21 cellular contexts compared by ENCODE assay signal in genomic region chr1:66809736-66810326, GRCh38.
DNase-seq lines count a peak whose midpoint lies in the region; TF ChIP-seq lines count a peak whose summit lies in the region.
"Had no signal": no experiment of that assay in that cellular context is flagged by ENCODE, and none has a peak within 500 bp of the region (broad histone marks: within the 10 kb centered on the region; RNA-seq: fewer than 3 reads in every experiment).

No MANE protein-coding gene starts in this region.

- no peaks in the 10 kb centered on the region for H3K9me3 ChIP-seq in tibial artery
- H3K9me3 ChIP-seq: mucosa of descending colon, upper lobe of right lung had no signal

- no peaks in the 10 kb centered on the region for H3K27me3 ChIP-seq in tibial artery
- H3K27me3 ChIP-seq: cardiac muscle cell, upper lobe of right lung had no signal

- intact Hi-C loops in tibial artery (cut with DNase I; ENCODE audit: low total_unique reads): no loop called here

- H3K4me3 ChIP-seq in astrocyte of the spinal cord (ENCODE audit: low read depth, low read length) (no peak overlapping the region), tibial artery (no peak overlapping the region)
- H3K4me3 ChIP-seq: cardiac muscle cell, mucosa of descending colon, upper lobe of right lung had no signal

- TF ChIP-seq CTCF in astrocyte of the spinal cord (IDR thresholded peaks at IDR 0.05; ENCODE audit: low read depth, low read length): no peak
- no peak for TF ChIP-seq CTCF in tibial artery (IDR thresholded peaks at IDR 0.05)

- in situ Hi-C loops in astrocyte of the spinal cord (cut with HindIII; ENCODE audit: low sequenced_read_pairs): no loop called here

- H3K27ac ChIP-seq in tibial artery: no peak overlapping the region
- H3K27ac ChIP-seq: cardiac muscle cell, upper lobe of right lung had no signal

- no peaks in the 10 kb centered on the region for H3K36me3 ChIP-seq in tibial artery
- H3K36me3 ChIP-seq: cardiac muscle cell, upper lobe of right lung had no signal

- DNase-seq in AG08395 (ENCODE audit: low spot score) (peak; percentile 12), HS-27A (ENCODE audit: low read depth) (peak; percentile 8), astrocyte of the spinal cord (ENCODE audit: low read depth, low spot score) (peak; percentile 62), glomerular visceral epithelial cell (ENCODE audit: extremely low spot score) (peak; percentile 22), midbrain (lab: John Stamatoyannopoulos, UW) (no peak), NCI-H146 (lab: John Stamatoyannopoulos, UW) (no peak), LoVo (ENCODE audit: low spot score) (no peak), tibial artery (no peak)
- DNase-seq: ACHN; activated CD4-positive, alpha-beta T cell treated with anti-CD3 and anti-CD28 coated beads for 36 hours; activated CD8-positive, alpha-beta memory T cell treated with anti-CD3 and anti-CD28 coated beads, Interleukin-2, amount 50 U/mL, for 48 hours; activated naive CD4-positive, alpha-beta T cell treated with anti-CD3 and anti-CD28 coated beads, Interleukin-2, amount 10 ng/mL, durations not matched to agents 7 days and 5 days; GDM1; H7; kidney; mucosa of descending colon; occipital lobe; SHP77 treated with DMSO at 0.1 percent for 48 hours; small intestine; upper lobe of right lung had no signal

- H3K4me1 ChIP-seq in tibial artery: no peaks in the 10 kb centered on the region
- H3K4me1 ChIP-seq: upper lobe of right lung had no signal

Comparison
In these comparisons a context has a peak if more than half of its experiments do, and no peak if none do; other contexts are left out.
1. DNase-seq: peak in AG08395 (single experiment), HS-27A (single experiment), astrocyte of the spinal cord (single experiment) and glomerular visceral epithelial cell (single experiment); none in midbrain (single experiment), NCI-H146 (single experiment), LoVo (single experiment) and tibial artery (0 of 2).